Comparison of ENCODE assay signal across 8 cellular contexts in the genomic region with DNA sequence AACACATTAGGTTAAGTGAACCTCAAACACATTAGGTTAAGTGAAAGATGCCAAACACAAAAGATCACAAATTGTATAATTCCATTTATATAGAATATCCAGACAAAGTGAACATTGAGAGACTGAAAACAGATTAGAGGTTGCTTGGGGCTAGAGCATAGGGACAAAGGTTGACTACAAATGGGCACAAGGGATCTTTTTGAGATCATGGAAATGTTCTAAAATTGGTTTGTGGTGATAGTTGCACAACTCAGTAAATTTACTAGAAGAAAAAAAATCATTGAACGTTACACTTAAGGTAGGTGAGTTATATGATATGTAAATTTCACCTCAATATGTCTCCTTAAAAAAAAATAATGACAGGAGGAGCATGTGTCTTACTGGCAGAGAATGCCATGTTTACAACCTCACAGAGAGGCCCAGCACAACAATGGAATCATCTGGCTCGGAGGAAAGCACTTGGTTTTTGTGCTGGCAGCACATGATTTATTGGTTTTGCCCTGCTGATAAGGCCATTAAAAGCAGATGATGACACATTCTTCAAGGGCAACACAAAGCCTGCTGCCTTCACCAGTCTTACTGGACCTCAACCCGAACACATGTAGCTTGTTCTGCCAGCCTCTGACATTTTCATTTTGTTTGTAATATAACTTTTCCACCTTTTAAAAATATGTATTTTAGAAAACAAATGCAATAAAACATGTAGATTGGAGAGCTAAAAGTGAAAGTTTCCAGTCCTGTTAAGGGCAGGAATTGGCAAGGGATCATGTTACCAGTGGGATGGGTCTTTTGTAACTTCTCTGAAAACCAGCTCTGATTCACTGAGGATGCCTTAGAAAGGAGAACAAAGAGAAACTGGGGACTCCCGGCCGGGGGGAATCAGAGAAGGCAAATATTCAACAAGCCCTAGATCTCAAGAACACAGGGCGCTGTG. TPM values are rescaled to one million over a fixed set of nuclear protein-coding genes. Genes with fewer than 3 reads are reported as not detected.
DNase-seq lines count a peak whose midpoint lies in the region; ATAC-seq, FAIRE-seq and TF ChIP-seq lines count a peak whose summit lies in the region.

No MANE protein-coding gene starts in this region.

- WGBS in HepG2 (ENCODE audit: low lambda C conversion rate), result under 1% methylated on average over 6 of the region's 6 CpGs

- peak overlapping the region; percentile 62 for H3K4me2 ChIP-seq in HepG2 (ENCODE audit: low read depth, low read length)

- TF ChIP-seq RAD21 in HepG2 (CRISPR knock-in tag; IDR thresholded peaks at IDR 0.05), result no peak

- BruUV-seq in HepG2 (replicated peaks; lab: Mats Ljungman, UMichigan), result no TSS peak

- FAIRE-seq in HepG2 (lab: Jason Lieb, UNC), result no peak

- DNase-seq in Caki2 (ENCODE audit: low read depth) (peak; percentile 5), NCI-H146 treated with DMSO at 0.1 percent for 48 hours (lab: John Stamatoyannopoulos, UW; ENCODE audit: unreplicated experiment) (peak; percentile 94), brain microvascular endothelial cell (peak; percentile 49), HepG2 (ENCODE audit: low spot score) (peak; percentile 60), NCI-H446 treated with DMSO at 0.1 percent for 48 hours (lab: John Stamatoyannopoulos, UW) (no peak), GM19240 (ENCODE audit: insufficient read length, low spot score) (no peak)
- no peak for DNase-seq in stimulated activated CD8-positive, alpha-beta memory T cell treated with anti-CD3 and anti-CD28 coated beads, Interleukin-4, amount 100 ng/mL, for 48 hours

- H3K27me3 ChIP-seq in brain microvascular endothelial cell (replicated peaks) (no peaks in the 10 kb centered on the region), HepG2 (ENCODE audit: control insufficient read depth in 1 of 2, insufficient read depth in 2 of 2, low read length in 2 of 2) (no peaks in the 10 kb centered on the region)

- TF ChIP-seq CTCF in brain microvascular endothelial cell (IDR thresholded peaks at IDR 0.05; ENCODE audit: low read depth, low read length, missing control alignments), result no peak
- TF ChIP-seq CTCF in HepG2 (CRISPR knock-in tag; IDR thresholded peaks at IDR 0.05), result no peak

- no peak overlapping the region for H2AFZ ChIP-seq in HepG2 (ENCODE audit: low read length)

- H3K9ac ChIP-seq in HepG2 (ENCODE audit: insufficient read depth, low read depth, low read length), result no peak overlapping the region

- H3K27ac ChIP-seq in brain microvascular endothelial cell (no peak overlapping the region), HepG2 (ENCODE audit: extremely low read length, insufficient read depth, low read length) (no peak overlapping the region)

- peaks cover 15% of the 10 kb centered on the region for H3K4me1 ChIP-seq in HepG2 (ENCODE audit: insufficient read depth, low read length)

- no peaks in the 10 kb centered on the region for H4K20me1 ChIP-seq in HepG2 (ENCODE audit: insufficient read depth, low read length)

- H3K4me3 ChIP-seq in brain microvascular endothelial cell (ENCODE audit: low read depth, low read length), result peak overlapping the region; percentile 33
- no peak overlapping the region; a peak in 1 of 6 replicates for H3K4me3 ChIP-seq in HepG2 (replicated peaks in 1 of 3; ENCODE audit: insufficient read depth in 1 of 3, low read depth in 2 of 3, low read length in 3 of 3)

- no peaks in the 10 kb centered on the region for H3K36me3 ChIP-seq in brain microvascular endothelial cell (replicated peaks)
- H3K36me3 ChIP-seq in HepG2 (replicated peaks in 1 of 2; ENCODE audit: control insufficient read depth in 1 of 2, insufficient read depth in 2 of 2, low read length in 2 of 2), result no peaks in the 10 kb centered on the region

- no peaks in the 10 kb centered on the region for H3K9me3 ChIP-seq in HepG2 (ENCODE audit: low read length)

- in situ Hi-C loops in Caki2 (cut with HindIII; ENCODE audit: low pct_unique_long_range_greater_than_20kb, low sequenced_read_pairs) (no loop called here), brain microvascular endothelial cell (cut with HindIII; ENCODE audit: low pct_ligation_motif_present, low sequenced_read_pairs) (loop anchor here (25.0 kb wide), 1 partner anchor 219 kb away; no protein-coding TSS in a partner anchor), HepG2 (cut with HindIII; ENCODE audit: extremely low pct_ligation_motif_present, low pct_unique_long_range_greater_than_20kb) (no loop called here)

- intact Hi-C loops in HepG2 (cut with micrococcal nuclease; ENCODE audit: unreplicated experiment), result no loop called here

- no peak for TF ChIP-seq POLR2A in HepG2 (IDR thresholded peaks at IDR 0.05; ENCODE audit: insufficient read depth in 1 of 2, low read depth in 2 of 2, low read length in 2 of 2)

- H3K79me2 ChIP-seq in HepG2 (ENCODE audit: insufficient read depth, low read length), result no peaks in the 10 kb centered on the region

- CTCF ChIA-PET in HepG2 (lab: Yijun Ruan, JAX; ENCODE audit: low intra/inter-chr PET ratio, low total read pairs), result no interaction called here

- POLR2A ChIA-PET in HepG2 (lab: Yijun Ruan, JAX), result no interaction called here

- TF ChIP-seq EP300 in HepG2 (IDR thresholded peaks at IDR 0.05; ENCODE audit: low read depth in 2 of 2, low read length in 2 of 2), result no peak
- TF ChIP-seq EP300 in HepG2 (CRISPR knock-in tag; IDR thresholded peaks at IDR 0.05; ENCODE audit: borderline replicate concordance), result no peak

- ATAC-seq in HepG2, result peak; percentile 77
- no peak for ATAC-seq in GM21367 (IDR thresholded peaks at IDR 0.05; ENCODE audit: unreplicated experiment)

TF ChIP-seq in HepG2, 621 proteins besides CTCF, POLR2A, EP300 and RAD21 (continues in another document):
- peak; percentile 78; the same call in 1 of the 2 replicates for TF ChIP-seq SIX1 (CRISPR knock-in tag; IDR thresholded peaks at IDR 0.05; ENCODE audit: borderline replicate concordance)
- TF ChIP-seq GTF2F1 (IDR thresholded peaks at IDR 0.05; ENCODE audit: low read length), result no peak
- no peak for TF ChIP-seq ZNF550 (CRISPR knock-in tag; IDR thresholded peaks at IDR 0.05; ENCODE audit: borderline replicate concordance)
- TF ChIP-seq SAFB2 (CRISPR knock-in tag; IDR thresholded peaks at IDR 0.05; ENCODE audit: borderline replicate concordance, low read depth), result no peak
- no peak for TF ChIP-seq CAMTA2 (CRISPR knock-in tag; IDR thresholded peaks at IDR 0.05; ENCODE audit: borderline replicate concordance)
- no peak for TF ChIP-seq ZNF101 (CRISPR knock-in tag; IDR thresholded peaks at IDR 0.05; ENCODE audit: borderline replicate concordance, low read depth)
- TF ChIP-seq MTF2 (CRISPR knock-in tag; IDR thresholded peaks at IDR 0.05; ENCODE audit: borderline replicate concordance), result no peak

RNA-seq across cellular contexts. Expression of gene LMOD2, which starts 11.9 kb away (rescaled TPM):
- total RNA-seq in Caki2 (2014; rRNA removed; shearing (Covaris generic); ENCODE audit: low replicate concordance), result not detected in 2 replicates
- total RNA-seq in HepG2 (2016; rRNA removed; fragmentation: Illumina TruSeq; extraction: Trizol), result not detected in 2 replicates
- not detected in 2 replicates for total RNA-seq in HepG2 (2016; cell fraction: cytosol; rRNA removed; fragmentation: Illumina TruSeq; extraction: Trizol; ENCODE audit: low read depth)
- not detected in 2 replicates for total RNA-seq in HepG2 (2016; cell fraction: insoluble cytoplasmic fraction; rRNA removed; fragmentation: Illumina TruSeq; extraction: Trizol)
- not detected in 2 replicates for total RNA-seq in HepG2 (2016; cell fraction: membrane; rRNA removed; fragmentation: Illumina TruSeq; extraction: Trizol)
- not detected in 2 replicates for total RNA-seq in HepG2 (2016; cell fraction: nucleus; rRNA removed; fragmentation: Illumina TruSeq; extraction: Trizol)
- not detected in 2 replicates for polyA plus RNA-seq in HepG2 (2011; rRNA removed)
- polyA plus RNA-seq in HepG2 (2011; cell fraction: cytosol; rRNA removed), result not detected in 2 replicates
- not detected in 2 replicates for polyA plus RNA-seq in HepG2 (2011; cell fraction: nucleus; rRNA removed)
- not detected in 2 replicates for polyA plus RNA-seq in HepG2 (2012)
- not detected in 2 replicates for polyA plus RNA-seq in HepG2 (2016; cell fraction: cytosol; fragmentation: Illumina TruSeq; extraction: Trizol; ENCODE audit: low read depth)
- not detected in 2 replicates for polyA plus RNA-seq in HepG2 (2016; cell fraction: insoluble cytoplasmic fraction; fragmentation: Illumina TruSeq; extraction: Trizol; ENCODE audit: low read depth)
- not detected in 2 replicates for polyA plus RNA-seq in HepG2 (2016; cell fraction: membrane; fragmentation: Illumina TruSeq; extraction: Trizol; ENCODE audit: low read depth)
- polyA plus RNA-seq in HepG2 (2016; cell fraction: nucleus; fragmentation: Illumina TruSeq; extraction: Trizol; ENCODE audit: insufficient read depth, low read depth), result not detected in 2 replicates
- not detected in 2 replicates for polyA minus RNA-seq in HepG2 (2011; rRNA and poly(A)+ RNA removed; ENCODE audit: low replicate concordance)
- polyA minus RNA-seq in HepG2 (2011; cell fraction: cytosol; rRNA and poly(A)+ RNA removed), result not detected in 2 replicates
- polyA minus RNA-seq in HepG2 (2011; cell fraction: nucleus; rRNA and poly(A)+ RNA removed), result not detected in 2 replicates

RNA-seq across cellular contexts. Expression of gene ASB15, which starts 42.1 kb away (rescaled TPM):
- not detected in 2 replicates for total RNA-seq in Caki2 (2014; rRNA removed; shearing (Covaris generic); ENCODE audit: low replicate concordance)
- total RNA-seq in HepG2 (2016; rRNA removed; fragmentation: Illumina TruSeq; extraction: Trizol), result not detected in 2 replicates
- not detected in 2 replicates for total RNA-seq in HepG2 (2016; cell fraction: cytosol; rRNA removed; fragmentation: Illumina TruSeq; extraction: Trizol; ENCODE audit: low read depth)
- not detected in 2 replicates for total RNA-seq in HepG2 (2016; cell fraction: insoluble cytoplasmic fraction; rRNA removed; fragmentation: Illumina TruSeq; extraction: Trizol)
- total RNA-seq in HepG2 (2016; cell fraction: membrane; rRNA removed; fragmentation: Illumina TruSeq; extraction: Trizol), result not detected in 2 replicates
- total RNA-seq in HepG2 (2016; cell fraction: nucleus; rRNA removed; fragmentation: Illumina TruSeq; extraction: Trizol), result not detected in 2 replicates
- polyA plus RNA-seq in HepG2 (2011; rRNA removed), result not detected in 2 replicates
- not detected in 2 replicates for polyA plus RNA-seq in HepG2 (2011; cell fraction: cytosol; rRNA removed)
- polyA plus RNA-seq in HepG2 (2011; cell fraction: nucleus; rRNA removed), result not detected in 2 replicates
- not detected in 2 replicates for polyA plus RNA-seq in HepG2 (2012)
- not detected in 2 replicates for polyA plus RNA-seq in HepG2 (2016; cell fraction: cytosol; fragmentation: Illumina TruSeq; extraction: Trizol; ENCODE audit: low read depth)
- not detected in 2 replicates for polyA plus RNA-seq in HepG2 (2016; cell fraction: insoluble cytoplasmic fraction; fragmentation: Illumina TruSeq; extraction: Trizol; ENCODE audit: low read depth)
- polyA plus RNA-seq in HepG2 (2016; cell fraction: membrane; fragmentation: Illumina TruSeq; extraction: Trizol; ENCODE audit: low read depth), result not detected in 2 replicates
- polyA plus RNA-seq in HepG2 (2016; cell fraction: nucleus; fragmentation: Illumina TruSeq; extraction: Trizol; ENCODE audit: insufficient read depth, low read depth), result not detected in 2 replicates
- not detected in 2 replicates for polyA minus RNA-seq in HepG2 (2011; rRNA and poly(A)+ RNA removed; ENCODE audit: low replicate concordance)
- polyA minus RNA-seq in HepG2 (2011; cell fraction: cytosol; rRNA and poly(A)+ RNA removed), result not detected in 2 replicates
- not detected in 2 replicates for polyA minus RNA-seq in HepG2 (2011; cell fraction: nucleus; rRNA and poly(A)+ RNA removed)

Comparison
In these comparisons a context has a peak if more than half of its experiments do, and no peak if none do; other contexts are left out.
1. DNase-seq: peak in Caki2 (single experiment), NCI-H146 treated with DMSO at 0.1 percent for 48 hours (single experiment), brain microvascular endothelial cell (single experiment) and HepG2 (single experiment); none in NCI-H446 treated with DMSO at 0.1 percent for 48 hours (single experiment), GM19240 (single experiment) and stimulated activated CD8-positive, alpha-beta memory T cell treated with anti-CD3 and anti-CD28 coated beads, Interleukin-4, amount 100 ng/mL, for 48 hours (single experiment).